22 cellular contexts compared by ENCODE assay signal in the genomic region with DNA sequence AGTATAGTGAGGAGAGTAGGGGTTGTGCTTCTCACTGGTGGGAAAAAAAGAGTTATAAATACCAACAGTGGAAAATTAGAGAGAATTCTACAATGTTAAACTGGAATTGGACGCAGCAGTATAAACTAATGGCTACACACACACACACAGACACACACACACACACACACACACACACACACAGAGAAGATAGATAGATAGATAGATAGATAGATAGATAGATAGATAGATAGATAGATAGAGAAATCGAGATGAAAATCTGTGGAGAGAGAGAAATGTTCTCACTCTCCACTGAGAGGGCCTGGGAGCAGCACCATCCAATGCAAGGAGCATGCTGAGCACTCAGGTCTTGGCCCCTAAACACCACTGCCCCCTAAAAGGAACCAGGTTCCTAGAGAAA.
"Had no signal": no experiment of that assay in that cellular context is flagged by ENCODE, and none has a peak within 500 bp of the region (broad histone marks: within the 10 kb centered on the region; RNA-seq: fewer than 3 reads in every experiment).

No MANE protein-coding gene starts in this region.

- FAIRE-seq: endometrium, islet of Langerhans, keratinocyte had no signal

- H3K27ac ChIP-seq: colonic mucosa, esophagus squamous epithelium, gastrocnemius medialis, left lung, lower lobe of right lung had no signal

- DNase-seq: cerebellar nuclear complex; colonic mucosa; cortex of kidney; effector CD8-positive, alpha-beta T cell; effector memory CD8-positive, alpha-beta T cell; endodermal cell; esophagus squamous epithelium; foreskin fibroblast; foreskin melanocyte; gastrocnemius medialis; glutamatergic neuron; heart right ventricle; hypothalamus; left cardiac atrium; left lung; left ventricle myocardium superior; lower lobe of right lung; mesenchymal stem cell; midbrain had no signal

- H3K4me3 ChIP-seq: colonic mucosa, esophagus squamous epithelium, gastrocnemius medialis, heart right ventricle, left lung, lower lobe of right lung had no signal

- H3K9me3 ChIP-seq: colonic mucosa, esophagus squamous epithelium, gastrocnemius medialis, heart right ventricle, left lung, lower lobe of right lung had no signal

- ATAC-seq: effector memory CD8-positive, alpha-beta T cell; gastrocnemius medialis; left cardiac atrium; left lung; left ventricle myocardium superior; lower lobe of right lung had no signal

- H3K36me3 ChIP-seq: colonic mucosa, esophagus squamous epithelium, gastrocnemius medialis, heart right ventricle, left lung, lower lobe of right lung had no signal
